1 cellular context compared by ENCODE assay signal in genomic region chr3:70612920-70613319, GRCh38.
TF ChIP-seq lines count a peak whose summit lies in the region.

No MANE protein-coding gene starts in this region.

TF ChIP-seq in H1, 55 proteins besides CTCF, POLR2A, EP300 and RAD21:
- TF ChIP-seq RBBP5 (IDR thresholded peaks at IDR 0.05; ENCODE audit: borderline replicate concordance, low read depth, low read length): no peak
- no peak for TF ChIP-seq SIRT6 (IDR thresholded peaks at IDR 0.05; ENCODE audit: low read length)
- no peak for TF ChIP-seq CHD1 (IDR thresholded peaks at IDR 0.05; ENCODE audit: low read depth, low read length)
- TF ChIP-seq ATF2 (IDR thresholded peaks at IDR 0.05; ENCODE audit: low read length): no peak
- TF ChIP-seq BRCA1 (IDR thresholded peaks at IDR 0.05; ENCODE audit: low read depth, low read length): no peak
- no peak for TF ChIP-seq CREB1 (IDR thresholded peaks at IDR 0.05)
- no peak for TF ChIP-seq FOSL1 (IDR thresholded peaks at IDR 0.05; ENCODE audit: insufficient read depth, low read depth, low read length)
- no peak for TF ChIP-seq YY1 (IDR thresholded peaks at IDR 0.05; ENCODE audit: low read depth, low read length)
- no peak for TF ChIP-seq KDM1A (IDR thresholded peaks at IDR 0.05; ENCODE audit: borderline replicate concordance, low read length)
- no peak for TF ChIP-seq HDAC6 (IDR thresholded peaks at IDR 0.05; ENCODE audit: low read depth, low read length)
- TF ChIP-seq GABPA (IDR thresholded peaks at IDR 0.05; ENCODE audit: borderline replicate concordance, insufficient read depth, low read length): no peak
- TF ChIP-seq ASH2L (IDR thresholded peaks at IDR 0.05; ENCODE audit: low read length): no peak
- TF ChIP-seq PHF8 (conservative IDR thresholded peaks at IDR 0.05; ENCODE audit: low read depth, low read length): no peak
- TF ChIP-seq JUND (IDR thresholded peaks at IDR 0.05; ENCODE audit: low read length): no peak
- no peak for TF ChIP-seq TAF1 (IDR thresholded peaks at IDR 0.05; ENCODE audit: low read depth, low read length)
- no peak for TF ChIP-seq CBX5 (IDR thresholded peaks at IDR 0.05; ENCODE audit: low read depth, low read length)
- TF ChIP-seq CBX8 (IDR thresholded peaks at IDR 0.05; ENCODE audit: borderline replicate concordance, low read depth, low read length): no peak
- no peak for TF ChIP-seq SAP30 (IDR thresholded peaks at IDR 0.05; ENCODE audit: insufficient read depth, insufficient replicate concordance, low read length)
